8 cellular contexts compared by ENCODE assay signal in the genomic region with DNA sequence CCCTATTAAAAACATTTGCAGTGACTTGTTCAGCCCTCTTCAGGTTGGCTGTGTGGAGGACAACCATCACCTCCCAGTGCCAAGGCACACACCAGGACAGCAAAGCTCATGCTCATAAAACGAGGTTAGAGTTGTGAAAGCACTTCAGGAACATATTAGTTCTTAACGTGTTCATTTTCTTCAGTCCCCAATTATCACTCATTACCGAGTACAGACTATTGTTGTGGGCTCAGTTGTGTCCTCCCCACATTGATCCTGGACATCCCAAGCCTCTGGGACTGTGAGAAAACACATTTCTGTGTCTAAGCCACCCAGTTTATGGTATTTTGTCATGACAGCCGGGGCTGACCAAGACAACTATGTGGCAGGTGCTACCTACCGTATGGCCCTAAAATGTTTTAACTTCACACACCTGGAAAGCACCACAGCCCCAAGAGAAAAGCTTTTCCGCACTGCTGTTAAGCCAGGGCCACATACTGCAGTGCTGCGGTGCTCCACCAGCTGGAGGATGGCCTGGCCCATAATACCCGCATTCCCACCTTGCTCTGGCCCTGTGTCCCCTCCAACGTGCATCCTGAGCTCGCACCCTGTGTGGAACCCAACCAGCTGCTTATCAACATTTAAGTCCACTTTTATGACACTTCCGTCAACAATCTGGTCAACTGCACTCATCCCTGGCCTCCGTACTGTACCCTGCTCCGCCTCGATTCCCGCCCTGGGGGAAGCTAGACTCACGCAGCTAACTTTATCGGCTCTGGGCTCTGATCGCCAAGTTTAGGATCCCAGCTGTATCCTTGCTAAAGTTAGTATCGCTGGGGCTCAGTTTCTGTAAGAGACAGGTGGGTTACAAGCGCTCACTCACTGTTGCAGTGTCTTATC.
A peak's percentile ranks its signal among the peaks of the same experiment; 100 is the strongest.
DNase-seq lines count a peak whose midpoint lies in the region; ATAC-seq and TF ChIP-seq lines count a peak whose summit lies in the region.
"Not testable (repeated sequence)": the region's sequence is repeated elsewhere in the genome, so short reads cannot be mapped to it uniquely, and the experiment has no call there.

No MANE protein-coding gene starts in this region.

- H3K36me3 Mint-ChIP-seq in activated naive CD4-positive, alpha-beta T cell treated with anti-CD3 and anti-CD28 coated beads, Interleukin-2, amount 50 U/mL, for 24 hours; stimulated activated naive B cell treated with anti-CD40 and anti-IgM and Interleukin-4, amounts not matched to agents 10 μg/mL and 1 μg/mL and 100 μg/mL, for 72 hours: not testable (repeated sequence)

- H3K4me1 ChIP-seq in DOHH2 (ENCODE audit: control insufficient read depth, low read length) (peaks cover 14% of the 10 kb centered on the region), OCI-LY3 (ENCODE audit: low read length) (peaks cover 13% of the 10 kb centered on the region)
- H3K4me1 ChIP-seq in mucosa of descending colon (ENCODE audit: low read depth): not testable (repeated sequence)

- H3K9me2 ChIP-seq in DOHH2 (replicated peaks; ENCODE audit: control insufficient read depth, low read length): not testable (repeated sequence)

- peaks cover 14% of the 10 kb centered on the region for H3K4me1 Mint-ChIP-seq in activated naive CD4-positive, alpha-beta T cell treated with anti-CD3 and anti-CD28 coated beads, Interleukin-2, amount 50 U/mL, for 24 hours
- peaks cover 10 to 18% of the 10 kb centered on the region in 2 donors for H3K4me1 Mint-ChIP-seq in stimulated activated naive B cell treated with anti-CD40 and anti-IgM and Interleukin-4, amounts not matched to agents 10 μg/mL and 1 μg/mL and 100 μg/mL, for 72 hours

- H3K36me3 ChIP-seq in DOHH2 (ENCODE audit: control insufficient read depth, low read length); OCI-LY3 (replicated peaks; ENCODE audit: low read depth, low read length); mucosa of descending colon (ENCODE audit: low read depth): not testable (repeated sequence)

- H3K4me3 Mint-ChIP-seq in activated naive CD4-positive, alpha-beta T cell treated with anti-CD3 and anti-CD28 coated beads, Interleukin-2, amount 50 U/mL, for 24 hours: peak overlapping the region; percentile 98
- peak overlapping the region; percentile 94 to 95 for H3K4me3 Mint-ChIP-seq in stimulated activated naive B cell treated with anti-CD40 and anti-IgM and Interleukin-4, amounts not matched to agents 10 μg/mL and 1 μg/mL and 100 μg/mL, for 72 hours

- not testable (repeated sequence) for H3K27me3 Mint-ChIP-seq in activated naive CD4-positive, alpha-beta T cell treated with anti-CD3 and anti-CD28 coated beads, Interleukin-2, amount 50 U/mL, for 24 hours; stimulated activated naive B cell treated with anti-CD40 and anti-IgM and Interleukin-4, amounts not matched to agents 10 μg/mL and 1 μg/mL and 100 μg/mL, for 72 hours

- H3K4me2 ChIP-seq in DOHH2 (ENCODE audit: low read length) (peak overlapping the region; percentile 84), OCI-LY3 (ENCODE audit: low read length) (peak overlapping the region; percentile 82)

- ATAC-seq in GM21515 (IDR thresholded peaks at IDR 0.05; ENCODE audit: unreplicated experiment) (peak; percentile 22), HG03095 (IDR thresholded peaks at IDR 0.05; ENCODE audit: unreplicated experiment) (peak; percentile 22), mucosa of descending colon (peak; percentile 58)
- peak; percentile 19 to 26 for ATAC-seq in stimulated activated naive B cell treated with anti-CD40 and anti-IgM and Interleukin-4, amounts not matched to agents 10 μg/mL and 1 μg/mL and 100 μg/mL, for 72 hours (replicated peaks)

- not testable (repeated sequence) for H3K9me3 Mint-ChIP-seq in activated naive CD4-positive, alpha-beta T cell treated with anti-CD3 and anti-CD28 coated beads, Interleukin-2, amount 50 U/mL, for 24 hours; stimulated activated naive B cell treated with anti-CD40 and anti-IgM and Interleukin-4, amounts not matched to agents 10 μg/mL and 1 μg/mL and 100 μg/mL, for 72 hours

- peak overlapping the region; percentile 77; the same call in 1 of the 2 replicates for H3K9ac ChIP-seq in OCI-LY3 (ENCODE audit: low read length)

- not testable (repeated sequence) for H3F3A ChIP-seq in DOHH2 (ENCODE audit: control insufficient read depth, insufficient read depth)

- not testable (repeated sequence) for H3K27ac Mint-ChIP-seq in activated naive CD4-positive, alpha-beta T cell treated with anti-CD3 and anti-CD28 coated beads, Interleukin-2, amount 50 U/mL, for 24 hours; stimulated activated naive B cell treated with anti-CD40 and anti-IgM and Interleukin-4, amounts not matched to agents 10 μg/mL and 1 μg/mL and 100 μg/mL, for 72 hours

- H2AFZ ChIP-seq in OCI-LY3 (ENCODE audit: low read depth, low read length): not testable (repeated sequence)

- not testable (repeated sequence) for H3K27me3 ChIP-seq in DOHH2 (ENCODE audit: control insufficient read depth, low read length); OCI-LY3 (ENCODE audit: low read depth, low read length)

- intact Hi-C loops in mucosa of descending colon (cut with DNase I, micrococcal nuclease): not testable (repeated sequence)

- not testable (repeated sequence) for H4K20me1 ChIP-seq in DOHH2 (ENCODE audit: control insufficient read depth, insufficient read depth, low read depth, low read length); OCI-LY3 (ENCODE audit: insufficient read depth, low read length)

- DNase-seq in fibroblast of mammary gland (ENCODE audit: low read depth); stimulated activated naive B cell treated with anti-CD40 and anti-IgM and Interleukin-4, amounts not matched to agents 10 μg/mL and 1 μg/mL and 100 μg/mL, for 72 hours: not testable (repeated sequence)
- DNase-seq in mucosa of descending colon: peak in 2 of 3 donors; percentile 54 to 57

- H3K9me3 ChIP-seq in DOHH2 (ENCODE audit: control insufficient read depth, insufficient read depth, low read length); OCI-LY3 (ENCODE audit: insufficient read depth, low read length); mucosa of descending colon: not testable (repeated sequence)

- H3K79me2 ChIP-seq in DOHH2 (ENCODE audit: control insufficient read depth, low read length) (peaks cover 28% of the 10 kb centered on the region), OCI-LY3 (ENCODE audit: low read length) (peaks cover 45% of the 10 kb centered on the region)

- H3K4me3 ChIP-seq in DOHH2 (ENCODE audit: low read length) (peak overlapping the region; percentile 72), OCI-LY3 (ENCODE audit: low read length) (peak overlapping the region; percentile 96), fibroblast of mammary gland (ENCODE audit: control insufficient read depth, low read depth, low read length) (peak overlapping the region; percentile 68)
- not testable (repeated sequence) for H3K4me3 ChIP-seq in mucosa of descending colon

- TF ChIP-seq CTCF in DOHH2 (IDR thresholded peaks at IDR 0.05; ENCODE audit: low read depth, low read length, poor library complexity, severe bottlenecking); OCI-LY3 (IDR thresholded peaks at IDR 0.05; ENCODE audit: low read depth, low read length); fibroblast of mammary gland (conservative IDR thresholded peaks at IDR 0.05; ENCODE audit: control insufficient read depth, insufficient read depth, low read depth, low read length); mucosa of descending colon (IDR thresholded peaks at IDR 0.05): not testable (repeated sequence)

- H3K27ac ChIP-seq in DOHH2 (ENCODE audit: low read depth, low read length) (peak overlapping the region; percentile 55; the same call in 1 of the 2 replicates), OCI-LY3 (ENCODE audit: low read length) (peak overlapping the region; percentile 79)
